In genomic region chr2:151043484-151043883, GRCh38 we compare ENCODE assay signal across 14 cellular contexts.
DNase-seq lines count a peak whose midpoint lies in the region; ATAC-seq lines count a peak whose summit lies in the region.
"Had no signal": no experiment of that assay in that cellular context is flagged by ENCODE, and none has a peak within 500 bp of the region (broad histone marks: within the 10 kb centered on the region; RNA-seq: fewer than 3 reads in every experiment).

No MANE protein-coding gene starts in this region.

- H3K4me3 ChIP-seq in adipocyte (ENCODE audit: low read length): no peak overlapping the region
- H3K4me3 ChIP-seq: BLaER1, thoracic aorta had no signal

- no peak overlapping the region for H3K9ac ChIP-seq in adipocyte (ENCODE audit: low read length)
- H3K9ac ChIP-seq: BLaER1 had no signal

- no peaks in the 10 kb centered on the region for H3K9me3 ChIP-seq in adipocyte (ENCODE audit: control insufficient read depth, low read length)
- H3K9me3 ChIP-seq: BLaER1, thoracic aorta had no signal

- peak; percentile 85 for DNase-seq in DMS 273 (lab: John Stamatoyannopoulos, UW; ENCODE audit: unreplicated experiment)
- peak; percentile 85 for DNase-seq in LHCN-M2 (ENCODE audit: low read depth)
- peak; percentile 40 for DNase-seq in adipocyte (ENCODE audit: low read depth)
- DNase-seq in iris pigment epithelial cell (ENCODE audit: low read depth): peak; percentile 93
- DNase-seq in stimulated activated CD4-positive, alpha-beta T cell treated with anti-CD3 and anti-CD28 coated beads, Interleukin-15, amount 100 ng/mL, for 24 hours: no peak
- no peak for DNase-seq in NCI-H146 (lab: John Stamatoyannopoulos, UW)
- DNase-seq: activated CD8-positive, alpha-beta memory T cell treated with anti-CD3 and anti-CD28 coated beads for 24 hours; effector CD8-positive, alpha-beta T cell; retina; T-helper 2 cell had no signal

- no peaks in the 10 kb centered on the region for H3K27me3 ChIP-seq in adipocyte (replicated peaks; ENCODE audit: control insufficient read depth, insufficient read depth, low read length)
- H3K27me3 ChIP-seq: BLaER1 had no signal

- H3K4me1 ChIP-seq in adipocyte (ENCODE audit: control insufficient read depth, insufficient read depth, low read length): no peaks in the 10 kb centered on the region
- H3K4me1 ChIP-seq: BLaER1 had no signal

- no peak for ATAC-seq in HG02884 (IDR thresholded peaks at IDR 0.05; ENCODE audit: unreplicated experiment)
- ATAC-seq in HG02571 (IDR thresholded peaks at IDR 0.05; ENCODE audit: unreplicated experiment): no peak

- no peaks in the 10 kb centered on the region for H3K36me3 ChIP-seq in adipocyte (ENCODE audit: control insufficient read depth, insufficient read depth, low read length, severe bottlenecking)
- H3K36me3 ChIP-seq: BLaER1, thoracic aorta had no signal

Comparison
In these comparisons a context has a peak if more than half of its experiments do, and no peak if none do; other contexts are left out.
1. DNase-seq: peak in DMS 273 (single experiment), LHCN-M2 (single experiment), adipocyte (single experiment) and iris pigment epithelial cell (single experiment); none in stimulated activated CD4-positive, alpha-beta T cell treated with anti-CD3 and anti-CD28 coated beads, Interleukin-15, amount 100 ng/mL, for 24 hours (single experiment) and NCI-H146 (single experiment).